24 cellular contexts compared by ENCODE assay signal in genomic region chr15:45111390-45112142, GRCh38. TPM values are rescaled to one million over a fixed set of nuclear protein-coding genes. Genes with fewer than 3 reads are reported as not detected.
DNase-seq lines count a peak whose midpoint lies in the region; ATAC-seq, FAIRE-seq and TF ChIP-seq lines count a peak whose summit lies in the region.
"Had no signal": no experiment of that assay in that cellular context is flagged by ENCODE, and none has a peak within 500 bp of the region (broad histone marks: within the 10 kb centered on the region; RNA-seq: fewer than 3 reads in every experiment).

No MANE protein-coding gene starts in this region.

- H3K27ac ChIP-seq in SK-N-MC (no peak overlapping the region), osteoblast (ENCODE audit: low read depth, low read length) (no peak overlapping the region)
- H3K27ac ChIP-seq: tibial nerve had no signal

- no peak overlapping the region for H3K4me2 ChIP-seq in osteoblast (ENCODE audit: insufficient read depth, low read length)

- DNase-seq in T-helper 2 cell treated with Interferon-gamma antibody and Interleukin-4, amounts not matched to agents 5 μg/mL and 100 μg/mL, for 36 hours (ENCODE audit: low spot score): no peak
- DNase-seq in T-helper 2 cell (no peak), SK-N-MC (ENCODE audit: low read depth, low spot score) (no peak), osteoblast (ENCODE audit: insufficient read length, low spot score, missing footprints) (peak; percentile 83), GM12892 (ENCODE audit: insufficient read length) (no peak), DMS114 treated with DMSO at 0.1 percent for 48 hours (lab: John Stamatoyannopoulos, UW; ENCODE audit: unreplicated experiment) (no peak), NCI-H2196 (lab: John Stamatoyannopoulos, UW; ENCODE audit: unreplicated experiment) (no peak)
- DNase-seq: activated CD8-positive, alpha-beta memory T cell treated with anti-CD3 and anti-CD28 coated beads, Interleukin-2, amount 10 ng/mL, durations not matched to agents 7 days and 5 days; activated naive CD4-positive, alpha-beta T cell treated with anti-CD3 and anti-CD28 coated beads for 36 hours; CD4-positive, alpha-beta T cell; effector memory CD4-positive, alpha-beta T cell; NCI-H2029; NCI-H510A treated with DMSO at 0.1 percent for 48 hours; OCI-M1; stimulated activated CD4-positive, alpha-beta T cell treated with anti-CD3 and anti-CD28 coated beads, Interleukin-1b, Interleukin-23, amount 100 ng/mL, for 48 hours had no signal

- peaks cover 4% of the 10 kb centered on the region for H3K4me1 Mint-ChIP-seq in T-helper 2 cell treated with Interferon-gamma antibody and Interleukin-4, amounts not matched to agents 5 μg/mL and 100 μg/mL, for 36 hours (ENCODE audit: low read depth)

- no peaks in the 10 kb centered on the region for H3K36me3 ChIP-seq in SK-N-MC (ENCODE audit: insufficient read depth, low read length)
- no peaks in the 10 kb centered on the region for H3K36me3 ChIP-seq in osteoblast (ENCODE audit: insufficient read depth, low read length)
- H3K36me3 ChIP-seq: tibial nerve had no signal

- H3K9me3 ChIP-seq in SK-N-MC (ENCODE audit: low read depth, low read length) (no peaks in the 10 kb centered on the region), osteoblast (ENCODE audit: low read depth, low read length) (no peaks in the 10 kb centered on the region)
- H3K9me3 ChIP-seq: tibial nerve had no signal

- FAIRE-seq in GM12892 (lab: Jason Lieb, UNC): no peak

- no peaks in the 10 kb centered on the region for H3K4me1 ChIP-seq in osteoblast (ENCODE audit: insufficient read depth, low read length)

- H3K9ac ChIP-seq in SK-N-MC (ENCODE audit: insufficient read length): no peak overlapping the region

- H4K20me1 ChIP-seq in osteoblast (ENCODE audit: insufficient read depth, low read length): no peaks in the 10 kb centered on the region

- H3K36me3 Mint-ChIP-seq in T-helper 2 cell treated with Interferon-gamma antibody and Interleukin-4, amounts not matched to agents 5 μg/mL and 100 μg/mL, for 36 hours (ENCODE audit: low read depth): peaks cover 3% of the 10 kb centered on the region
- H3K36me3 Mint-ChIP-seq: activated CD8-positive, alpha-beta memory T cell treated with anti-CD3 and anti-CD28 coated beads, Interleukin-2, amount 10 ng/mL, durations not matched to agents 7 days and 5 days had no signal

- peak overlapping the region; percentile 76 for H3K4me3 ChIP-seq in SK-N-MC
- H3K4me3 ChIP-seq in osteoblast (ENCODE audit: insufficient read depth, low read length): no peak overlapping the region

- no peak for TF ChIP-seq CTCF in osteoblast (IDR thresholded peaks at IDR 0.05; ENCODE audit: extremely low read depth, low read depth, low read length)

- TF ChIP-seq POLR2A in GM12892 (IDR thresholded peaks at IDR 0.05; ENCODE audit: low read depth, low read length): no peak

- ATAC-seq in esophagus mucosa: peak; percentile 1
- ATAC-seq: activated CD8-positive, alpha-beta memory T cell treated with anti-CD3 and anti-CD28 coated beads, Interleukin-2, amount 10 ng/mL, durations not matched to agents 7 days and 5 days; right cardiac atrium had no signal

- H3K79me2 ChIP-seq in osteoblast (ENCODE audit: insufficient read depth, low read length): no peaks in the 10 kb centered on the region

- no peak overlapping the region for H3K27ac Mint-ChIP-seq in T-helper 2 cell treated with Interferon-gamma antibody and Interleukin-4, amounts not matched to agents 5 μg/mL and 100 μg/mL, for 36 hours
- H3K27ac Mint-ChIP-seq: activated CD8-positive, alpha-beta memory T cell treated with anti-CD3 and anti-CD28 coated beads, Interleukin-2, amount 10 ng/mL, durations not matched to agents 7 days and 5 days; activated naive CD4-positive, alpha-beta T cell treated with anti-CD3 and anti-CD28 coated beads for 36 hours; CD4-positive, alpha-beta T cell had no signal

- H3K9me3 Mint-ChIP-seq in T-helper 2 cell treated with Interferon-gamma antibody and Interleukin-4, amounts not matched to agents 5 μg/mL and 100 μg/mL, for 36 hours: no peaks in the 10 kb centered on the region
- H3K9me3 Mint-ChIP-seq: activated naive CD4-positive, alpha-beta T cell treated with anti-CD3 and anti-CD28 coated beads for 36 hours; CD4-positive, alpha-beta T cell; neural crest cell had no signal

- peaks cover 68% of the 10 kb centered on the region for H3K27me3 Mint-ChIP-seq in T-helper 2 cell treated with Interferon-gamma antibody and Interleukin-4, amounts not matched to agents 5 μg/mL and 100 μg/mL, for 36 hours (ENCODE audit: low read depth)

- H2AFZ ChIP-seq in osteoblast (ENCODE audit: low read length): no peak overlapping the region

- H3K27me3 ChIP-seq in osteoblast (ENCODE audit: insufficient read depth, low read length): peaks cover 81% of the 10 kb centered on the region

- peak overlapping the region; percentile 44 for H3K4me3 Mint-ChIP-seq in T-helper 2 cell treated with Interferon-gamma antibody and Interleukin-4, amounts not matched to agents 5 μg/mL and 100 μg/mL, for 36 hours

RNA-seq across cellular contexts. Expression of gene DUOX2, which starts 2.4 kb away (rescaled TPM):
- 29.3 TPM for total RNA-seq in esophagus mucosa
- under 0.01 TPM in 1 of 2 replicates, not detected in the other for total RNA-seq in osteoblast
- 0.04 TPM for polyA plus RNA-seq in GM12892 (2012; ENCODE audit: missing spikeins)
- total RNA-seq: activated CD8-positive, alpha-beta memory T cell treated with anti-CD3 and anti-CD28 coated beads, Interleukin-2, amount 10 ng/mL, durations not matched to agents 7 days and 5 days; activated naive CD4-positive, alpha-beta T cell treated with anti-CD3 and anti-CD28 coated beads for 36 hours; M059J had no signal

RNA-seq across cellular contexts. Expression of gene DUOXA2, which starts 2.6 kb away (rescaled TPM):
- total RNA-seq in esophagus mucosa (10.4 TPM), osteoblast (not detected in 2 replicates)
- polyA plus RNA-seq in GM12892 (2012; ENCODE audit: missing spikeins): not detected
- total RNA-seq: A172; activated CD8-positive, alpha-beta memory T cell treated with anti-CD3 and anti-CD28 coated beads, Interleukin-2, amount 10 ng/mL, durations not matched to agents 7 days and 5 days; activated naive CD4-positive, alpha-beta T cell treated with anti-CD3 and anti-CD28 coated beads for 36 hours; CD4-positive, alpha-beta T cell; H4; lower leg skin; neural crest cell; right cardiac atrium; SK-MEL-5; tibial nerve had no signal

RNA-seq across cellular contexts. Expression of gene DUOXA1, which starts 18.1 kb away (rescaled TPM):
- 131 TPM for total RNA-seq in esophagus mucosa
- 0.29 and 0.36 TPM in 2 replicates for total RNA-seq in osteoblast
- not detected for polyA plus RNA-seq in GM12892 (2012; ENCODE audit: missing spikeins)
- total RNA-seq: A172; activated CD8-positive, alpha-beta memory T cell treated with anti-CD3 and anti-CD28 coated beads, Interleukin-2, amount 10 ng/mL, durations not matched to agents 7 days and 5 days; activated naive CD4-positive, alpha-beta T cell treated with anti-CD3 and anti-CD28 coated beads for 36 hours; H4; M059J; neural crest cell; SK-MEL-5 had no signal

RNA-seq across cellular contexts. Expression of gene DUOX1, which starts 18.2 kb away (rescaled TPM):
- total RNA-seq in esophagus mucosa (114 TPM), osteoblast (under 0.01 and 0.29 TPM in 2 replicates)
- polyA plus RNA-seq in GM12892 (2012; ENCODE audit: missing spikeins): 0.81 TPM
- total RNA-seq: A172, H4, M059J, neural crest cell, SK-MEL-5 had no signal

Comparison
In these comparisons a context has a peak if more than half of its experiments do, and no peak if none do; other contexts are left out.
1. RNA of gene DUOX2, which starts 2.4 kb away (total RNA-seq): 29.3 TPM in esophagus mucosa (single experiment); under 0.01 TPM in osteoblast; every median in the first group is over 10 times any median in the second.
2. RNA of gene DUOXA2, which starts 2.6 kb away (total RNA-seq): 10.4 TPM in esophagus mucosa (single experiment); not detected in osteoblast; every median in the first group is over 10 times any median in the second.
3. RNA of gene DUOXA1, which starts 18.1 kb away (total RNA-seq): 131 TPM in esophagus mucosa (single experiment); 0.29 to 0.36 TPM in osteoblast; every median in the first group is over 10 times any median in the second.